Comparison of ENCODE assay signal across 19 cellular contexts in genomic region chr2:126586321-126586720, GRCh38.
DNase-seq lines count a peak whose midpoint lies in the region; ATAC-seq and TF ChIP-seq lines count a peak whose summit lies in the region.
"Had no signal": no experiment of that assay in that cellular context is flagged by ENCODE, and none has a peak within 500 bp of the region (broad histone marks: within the 10 kb centered on the region; RNA-seq: fewer than 3 reads in every experiment).

No MANE protein-coding gene starts in this region.

- H3K27ac ChIP-seq in BLaER1 treated with 17β-estradiol and CSF1 and Interleukin-3, amounts not matched to agents 10 nM and 100 nM = no peak overlapping the region
- peak overlapping the region; percentile 23 to 52 for H3K27ac ChIP-seq in right atrium auricular region
- H3K27ac ChIP-seq: A549, SJCRH30 had no signal

- no peaks in the 10 kb centered on the region for H3K36me3 ChIP-seq in BLaER1 treated with 17β-estradiol and CSF1 and Interleukin-3, amounts not matched to agents 10 nM and 100 nM
- no peaks in the 10 kb centered on the region for H3K36me3 ChIP-seq in right atrium auricular region
- H3K36me3 ChIP-seq: SJCRH30 had no signal

- DNase-seq in dermis microvascular lymphatic vessel endothelial cell (ENCODE audit: low read depth in 2 of 2) = peak; percentile 95 to 98
- no peak for DNase-seq in right atrium auricular region (ENCODE audit: low spot score)
- no peak for DNase-seq in omental fat pad (ENCODE audit: low spot score)
- DNase-seq in SIG-M5 treated with dmso at 0.1 percent for 504 hours (lab: John Stamatoyannopoulos, UW; ENCODE audit: unreplicated experiment) = no peak
- DNase-seq in stimulated activated CD4-positive, alpha-beta T cell treated with anti-CD3 and anti-CD28 coated beads, Interleukin-12 subunit alpha, Interleukin-12 subunit beta, amount 100 ng/mL, for 4 hours = no peak
- DNase-seq: Calu3; CD8-positive, alpha-beta T cell; GF-D8; H9; NCI-H1105; NCI-H1694; NCI-H2107; NCI-H510A treated with DMSO at 0.1 percent for 48 hours; RPMI8226; SJCRH30 had no signal

- H3K4me3 ChIP-seq in BLaER1 treated with 17β-estradiol and CSF1 and Interleukin-3, amounts not matched to agents 10 nM and 100 nM = no peak overlapping the region
- H3K4me3 ChIP-seq in right atrium auricular region = no peak overlapping the region
- H3K4me3 ChIP-seq: A549, K562, SJCRH30 had no signal

- H4K20me1 ChIP-seq in BLaER1 treated with 17β-estradiol and CSF1 and Interleukin-3, amounts not matched to agents 10 nM and 100 nM = no peaks in the 10 kb centered on the region

- peak overlapping the region in 8 of 11 experiments; percentile 41 to 68 (median 54); a peak in 16 of 22 replicates for H3K4me2 ChIP-seq in BLaER1 treated with 17β-estradiol and CSF1 and Interleukin-3, amounts not matched to agents 10 nM and 100 nM
- H3K4me2 ChIP-seq: A549 had no signal

- peaks cover 0 to 10% (median 6%) of the 10 kb centered on the region in 10 experiments; a peak in 13 of 20 replicates for H3K4me1 ChIP-seq in BLaER1 treated with 17β-estradiol and CSF1 and Interleukin-3, amounts not matched to agents 10 nM and 100 nM
- H3K4me1 ChIP-seq in right atrium auricular region = no peaks in the 10 kb centered on the region
- H3K4me1 ChIP-seq: A549, SJCRH30 had no signal

- TF ChIP-seq CTCF in right atrium auricular region (IDR thresholded peaks at IDR 0.05) (no peak), omental fat pad (IDR thresholded peaks at IDR 0.05) (no peak)

- no peaks in the 10 kb centered on the region for H3K27me3 ChIP-seq in BLaER1 treated with 17β-estradiol and CSF1 and Interleukin-3, amounts not matched to agents 10 nM and 100 nM
- no peaks in the 10 kb centered on the region for H3K27me3 ChIP-seq in right atrium auricular region
- H3K27me3 ChIP-seq: SJCRH30 had no signal

- ATAC-seq in omental fat pad (ENCODE audit: low FRiP score) (peak; percentile 54), GM19023 (IDR thresholded peaks at IDR 0.05; ENCODE audit: unreplicated experiment) (no peak)
- ATAC-seq: A549; CD8-positive, alpha-beta T cell; K562 had no signal

- H3K9ac ChIP-seq in BLaER1 treated with 17β-estradiol and CSF1 and Interleukin-3, amounts not matched to agents 10 nM and 100 nM = no peak overlapping the region

- H3K9me3 ChIP-seq in BLaER1 treated with 17β-estradiol and CSF1 and Interleukin-3, amounts not matched to agents 10 nM and 100 nM (replicated peaks in 1 of 11) = 0 out of 22 replicates have a peak, but pooled peaks cover 0 to 5% (median 0%) of the 10 kb centered on the region in 11 experiments
- H3K9me3 ChIP-seq in right atrium auricular region = no peaks in the 10 kb centered on the region
- H3K9me3 ChIP-seq: A549, SJCRH30 had no signal

Comparison
In these comparisons a context has a peak if more than half of its experiments do, and no peak if none do; other contexts are left out.
1. H3K27ac ChIP-seq: peak in right atrium auricular region (2 of 2); none in BLaER1 treated with 17β-estradiol and CSF1 and Interleukin-3, amounts not matched to agents 10 nM and 100 nM (0 of 11).
2. DNase-seq: peak in dermis microvascular lymphatic vessel endothelial cell (2 of 2); none in right atrium auricular region (single experiment), omental fat pad (single experiment), SIG-M5 treated with dmso at 0.1 percent for 504 hours (single experiment) and stimulated activated CD4-positive, alpha-beta T cell treated with anti-CD3 and anti-CD28 coated beads, Interleukin-12 subunit alpha, Interleukin-12 subunit beta, amount 100 ng/mL, for 4 hours (single experiment).